ENCODE assay signal across 29 cellular contexts in the genomic region with DNA sequence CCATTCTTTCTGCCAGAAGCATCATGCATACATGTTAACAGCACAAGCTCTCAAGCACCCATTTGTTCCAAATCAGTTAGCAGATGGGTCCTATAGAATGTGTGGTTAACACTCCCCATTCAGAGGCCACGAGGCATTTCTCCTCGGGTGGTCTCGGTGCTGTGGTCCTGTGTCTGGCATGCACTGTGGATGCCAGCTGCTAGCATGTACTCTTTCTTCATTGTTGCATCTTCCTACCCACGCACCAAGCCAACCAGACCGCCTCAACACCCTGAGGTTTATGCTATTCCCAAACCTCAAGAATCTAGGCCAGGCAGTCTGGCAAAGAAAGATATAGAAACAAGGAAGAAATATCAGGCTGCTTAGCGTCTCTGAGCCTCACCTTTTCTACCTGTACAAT. TPM values are rescaled to one million over a fixed set of nuclear protein-coding genes. Genes with fewer than 3 reads are reported as not detected.
DNase-seq lines count a peak whose midpoint lies in the region; ATAC-seq, FAIRE-seq and TF ChIP-seq lines count a peak whose summit lies in the region.
"Had no signal": no experiment of that assay in that cellular context is flagged by ENCODE, and none has a peak within 500 bp of the region (broad histone marks: within the 10 kb centered on the region; RNA-seq: fewer than 3 reads in every experiment).

No MANE protein-coding gene starts in this region.

- H3K27me3 ChIP-seq in bronchial epithelial cell (ENCODE audit: control insufficient read depth, insufficient read depth, low read length) (no peaks in the 10 kb centered on the region), suprapubic skin (no peaks in the 10 kb centered on the region)
- H3K27me3 ChIP-seq: MG63 had no signal

- H3K27ac ChIP-seq in suprapubic skin = peak overlapping the region; percentile 35
- H3K27ac ChIP-seq: PC-9, WERI-Rb-1 had no signal

- H3K4me1 Mint-ChIP-seq in endothelial cell (ENCODE audit: unreplicated experiment) = peaks cover 21% of the 10 kb centered on the region
- H3K4me1 Mint-ChIP-seq in nephron = peaks cover 16% of the 10 kb centered on the region
- H3K4me1 Mint-ChIP-seq: activated CD4-positive, alpha-beta T cell treated with anti-CD3 and anti-CD28 coated beads, Interleukin-2, amount 10 ng/mL, durations not matched to agents 24 days and 14 days; activated CD8-positive, alpha-beta memory T cell treated with anti-CD3 and anti-CD28 coated beads, Interleukin-2, amount 10 ng/mL, durations not matched to agents 7 days and 5 days; CD14-positive monocyte; memory B cell had no signal

- TF ChIP-seq EP300 in suprapubic skin (IDR thresholded peaks at IDR 0.05) = no peak

- DNase-seq in bronchial epithelial cell (ENCODE audit: low read depth) (no peak), endothelial cell (ENCODE audit: low spot score) (no peak), suprapubic skin (ENCODE audit: low spot score in 2 of 2) (no peak)
- DNase-seq in activated CD4-positive, CD25-positive, alpha-beta regulatory T cell (lab: John Stamatoyannopoulos, UW) = no peak
- DNase-seq: activated CD4-positive, alpha-beta T cell treated with anti-CD3 and anti-CD28 coated beads, Interleukin-2, amount 10 ng/mL, durations not matched to agents 24 days and 14 days; activated CD8-positive, alpha-beta memory T cell treated with anti-CD3 and anti-CD28 coated beads, Interleukin-2, amount 10 ng/mL, durations not matched to agents 7 days and 5 days; activated naive CD4-positive, alpha-beta T cell; activated T-cell treated with anti-CD3 and anti-CD28 coated beads, Interleukin-2, amount 50 U/mL, for 48 hours; DND-41; KBM-7; kidney glomerular epithelial cell; MG63; NCI-H2029; NCI-H2227 treated with DMSO at 0.1 percent for 48 hours; NCI-H526 treated with DMSO at 0.1 percent for 48 hours; PC-9; SHP77 treated with DMSO at 0.1 percent for 48 hours; stimulated activated CD4-positive, alpha-beta T cell treated with anti-CD3 and anti-CD28 coated beads, Interleukin-1b, Interleukin-23, amount 100 ng/mL, for 48 hours; SW 1271; T1000; WERI-Rb-1 had no signal

- ATAC-seq in HG03378 (IDR thresholded peaks at IDR 0.05; ENCODE audit: unreplicated experiment) (no peak), HG03108 (IDR thresholded peaks at IDR 0.05; ENCODE audit: unreplicated experiment) (no peak)
- ATAC-seq: activated CD8-positive, alpha-beta memory T cell treated with anti-CD3 and anti-CD28 coated beads, Interleukin-2, amount 10 ng/mL, durations not matched to agents 7 days and 5 days had no signal

- H3K4me1 ChIP-seq in suprapubic skin = no peaks in the 10 kb centered on the region

- H3K4me3 Mint-ChIP-seq in endothelial cell (ENCODE audit: unreplicated experiment) (no peak overlapping the region), nephron (peak overlapping the region in 1 of 3 experiments; percentile 32)
- H3K4me3 Mint-ChIP-seq: activated CD4-positive, alpha-beta T cell treated with anti-CD3 and anti-CD28 coated beads, Interleukin-2, amount 10 ng/mL, durations not matched to agents 24 days and 14 days; activated CD8-positive, alpha-beta memory T cell treated with anti-CD3 and anti-CD28 coated beads, Interleukin-2, amount 10 ng/mL, durations not matched to agents 7 days and 5 days; CD14-positive monocyte; memory B cell had no signal

- WGBS in suprapubic skin = 67% methylated on average over 6 of the region's 6 CpGs

- H3K4me3 ChIP-seq in bronchial epithelial cell (ENCODE audit: low read depth, low read length) = no peak overlapping the region
- H3K4me3 ChIP-seq in suprapubic skin = no peak overlapping the region
- H3K4me3 ChIP-seq: coronary artery, MG63, PC-9, smooth muscle cell had no signal

- no peak for TF ChIP-seq POLR2A in suprapubic skin (IDR thresholded peaks at IDR 0.05)

- H3K9me3 ChIP-seq in suprapubic skin = peaks cover 3% of the 10 kb centered on the region

- H3K27ac Mint-ChIP-seq in endothelial cell (ENCODE audit: unreplicated experiment) (peak overlapping the region; percentile 96), nephron (peak overlapping the region in 2 of 3 experiments; percentile 23 to 49)
- H3K27ac Mint-ChIP-seq: activated CD4-positive, alpha-beta T cell treated with anti-CD3 and anti-CD28 coated beads, Interleukin-2, amount 10 ng/mL, durations not matched to agents 24 days and 14 days; activated CD8-positive, alpha-beta memory T cell treated with anti-CD3 and anti-CD28 coated beads, Interleukin-2, amount 10 ng/mL, durations not matched to agents 7 days and 5 days; CD14-positive monocyte; memory B cell had no signal

- H3K9me3 Mint-ChIP-seq in endothelial cell (ENCODE audit: unreplicated experiment) (no peaks in the 10 kb centered on the region), nephron (no peaks in the 10 kb centered on the region)
- H3K9me3 Mint-ChIP-seq: activated CD4-positive, alpha-beta T cell treated with anti-CD3 and anti-CD28 coated beads, Interleukin-2, amount 10 ng/mL, durations not matched to agents 24 days and 14 days had no signal

- H3K36me3 Mint-ChIP-seq in endothelial cell (ENCODE audit: low read depth, unreplicated experiment) = no peaks in the 10 kb centered on the region
- H3K36me3 Mint-ChIP-seq in nephron (ENCODE audit: low read depth) = no peaks in the 10 kb centered on the region
- H3K36me3 Mint-ChIP-seq: activated CD8-positive, alpha-beta memory T cell treated with anti-CD3 and anti-CD28 coated beads, Interleukin-2, amount 10 ng/mL, durations not matched to agents 7 days and 5 days; CD14-positive monocyte; memory B cell had no signal

- no peak for TF ChIP-seq CTCF in bronchial epithelial cell (IDR thresholded peaks at IDR 0.05; ENCODE audit: insufficient read depth, low read length, severe bottlenecking)
- TF ChIP-seq CTCF in endothelial cell (IDR thresholded peaks at IDR 0.05; ENCODE audit: unreplicated experiment) = no peak
- TF ChIP-seq CTCF in nephron (IDR thresholded peaks at IDR 0.05; ENCODE audit: unreplicated experiment in 3 of 3) = no peak
- TF ChIP-seq CTCF in suprapubic skin (IDR thresholded peaks at IDR 0.05) = no peak

- H3K36me3 ChIP-seq in bronchial epithelial cell (ENCODE audit: control insufficient read depth, insufficient read depth, low read length) = no peaks in the 10 kb centered on the region
- no peaks in the 10 kb centered on the region for H3K36me3 ChIP-seq in suprapubic skin
- H3K36me3 ChIP-seq: MG63, WERI-Rb-1 had no signal

- FAIRE-seq in bronchial epithelial cell (lab: Jason Lieb, UNC) = peak; percentile 47
- FAIRE-seq: HTR-8/SVneo had no signal

- H3K27me3 Mint-ChIP-seq in endothelial cell (ENCODE audit: unreplicated experiment) (no peaks in the 10 kb centered on the region), nephron (ENCODE audit: low read depth) (no peaks in the 10 kb centered on the region)
- H3K27me3 Mint-ChIP-seq: activated CD4-positive, alpha-beta T cell treated with anti-CD3 and anti-CD28 coated beads, Interleukin-2, amount 10 ng/mL, durations not matched to agents 24 days and 14 days had no signal

RNA-seq across cellular contexts. Expression of gene MRTFB, which starts 27.8 kb away (rescaled TPM):
- total RNA-seq in bronchial epithelial cell (6.8 and 11.3 TPM in 2 replicates), endothelial cell (ENCODE audit: unreplicated experiment) (51.3 TPM), suprapubic skin (100 to 1,000 TPM in 1 of 4 donors, 10 to 100 TPM in 3; 43.6 to 197 (median 65.5) TPM)
